In the genomic region with DNA sequence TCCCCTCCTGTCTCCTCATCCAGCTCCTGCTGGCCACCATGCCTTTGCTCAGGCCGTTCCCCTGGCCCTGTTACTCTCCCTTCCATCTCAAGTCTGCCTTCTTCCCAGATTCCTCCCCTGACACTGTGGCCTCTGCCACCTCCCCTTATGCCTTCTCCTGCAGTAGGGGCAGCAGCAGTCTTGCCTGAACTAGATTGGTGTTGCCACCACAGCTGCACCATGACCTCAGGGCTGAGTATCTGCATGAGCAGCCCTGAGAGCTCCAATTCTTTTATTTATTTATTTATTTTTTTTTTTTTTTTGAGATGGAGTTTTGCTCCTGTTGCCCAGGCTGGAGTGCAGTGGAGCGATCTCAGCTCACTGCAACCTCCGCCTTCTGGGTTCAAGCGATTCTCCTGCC, we compare ENCODE assay signal across 21 cellular contexts. TPM values are rescaled to one million over a fixed set of nuclear protein-coding genes. Genes with fewer than 3 reads are reported as not detected.
"Had no signal": no experiment of that assay in that cellular context is flagged by ENCODE, and none has a peak within 500 bp of the region (broad histone marks: within the 10 kb centered on the region; RNA-seq: fewer than 3 reads in every experiment).

No MANE protein-coding gene starts in this region.

- H3K36me3 ChIP-seq: SJSA1 had no signal

- H3K4me3 ChIP-seq: SJSA1, SK-N-MC had no signal

- H3K27ac ChIP-seq: SJSA1, SK-N-MC had no signal

- H3K9me3 ChIP-seq: SJSA1 had no signal

- H3K4me1 ChIP-seq: SJSA1 had no signal

- DNase-seq: KBM-7, NCI-H1092, NCI-H1105 treated with DMSO at 0.1 percent for 48 hours, NCI-H1417 treated with DMSO at 0.1 percent for 48 hours, NCI-H146, NCI-H187, NCI-H2029, NCI-H2081 treated with DMSO at 0.1 percent for 48 hours, NCI-H2171, NCI-H226, NCI-H446, NCI-H510A, NCI-H524 treated with DMSO at 0.1 percent for 48 hours, NCI-H69, NCI-H774, Right ventricle myocardium superior, RPMI8226, SIG-M5 had no signal

- H3K27me3 ChIP-seq: SJSA1 had no signal

RNA-seq across cellular contexts. Expression of gene CAMP, which starts 13.9 kb away (rescaled TPM):
- total RNA-seq: LHCN-M2, Right ventricle myocardium superior, SJSA1 had no signal
